Comparison of ENCODE assay signal across 8 cellular contexts in the genomic region with DNA sequence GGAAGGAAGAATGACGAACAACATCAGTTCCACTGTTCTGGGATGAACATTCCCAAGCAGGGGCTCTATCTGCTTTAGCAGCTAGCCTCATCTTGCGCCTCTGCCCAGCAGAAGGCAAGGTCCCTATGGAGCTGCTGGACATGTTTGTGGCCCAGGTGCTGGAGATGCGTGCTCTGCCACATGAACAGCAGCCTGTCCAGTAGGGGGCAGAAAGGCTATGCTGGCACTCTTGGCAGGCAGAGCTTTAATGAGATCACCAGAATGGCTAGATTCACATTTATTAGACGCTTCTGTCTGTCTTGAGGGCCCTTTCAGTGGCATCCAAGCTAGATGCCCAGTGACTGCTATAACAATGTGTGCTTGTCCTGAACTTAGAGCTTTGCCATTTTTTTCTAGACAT.
DNase-seq lines count a peak whose midpoint lies in the region; ATAC-seq and TF ChIP-seq lines count a peak whose summit lies in the region.

No MANE protein-coding gene starts in this region.

- intact Hi-C loops in PC-3 (cut with micrococcal nuclease) = no loop called here
- intact Hi-C loops in testis (cut with DNase I; ENCODE audit: low total_unique reads) = no loop called here
- intact Hi-C loops in activated T-helper 1 cell treated with anti-CD3 and anti-CD28 coated beads, Interleukin-12 subunit alpha, Interleukin-12 subunit beta, Interleukin-2, Interleukin-4 antibody, amounts not matched to agents 30 ng/mL and 10 ng/mL and 1 ng/mL, durations not matched to agents 14 hours and 24 hours and 36 hours (cut with micrococcal nuclease) = no loop called here

- no peaks in the 10 kb centered on the region for H3K4me1 ChIP-seq in PC-3 (ENCODE audit: insufficient read depth, low read length)
- no peaks in the 10 kb centered on the region for H3K4me1 ChIP-seq in testis
- H3K4me1 ChIP-seq in gastroesophageal sphincter = no peaks in the 10 kb centered on the region

- no peaks in the 10 kb centered on the region for H3K27me3 ChIP-seq in PC-3 (ENCODE audit: low read length)
- H3K27me3 ChIP-seq in testis = no peaks in the 10 kb centered on the region
- no peaks in the 10 kb centered on the region for H3K27me3 ChIP-seq in gastroesophageal sphincter

- H3K4me3 Mint-ChIP-seq in activated T-helper 1 cell treated with anti-CD3 and anti-CD28 coated beads, Interleukin-12 subunit alpha, Interleukin-12 subunit beta, Interleukin-2, Interleukin-4 antibody, amounts not matched to agents 30 ng/mL and 10 ng/mL and 1 ng/mL, durations not matched to agents 14 hours and 24 hours and 36 hours = no peak overlapping the region

- no peak overlapping the region for H2AFZ ChIP-seq in PC-3 (ENCODE audit: low read length)

- H3K4me1 Mint-ChIP-seq in activated T-helper 1 cell treated with anti-CD3 and anti-CD28 coated beads, Interleukin-12 subunit alpha, Interleukin-12 subunit beta, Interleukin-2, Interleukin-4 antibody, amounts not matched to agents 30 ng/mL and 10 ng/mL and 1 ng/mL, durations not matched to agents 14 hours and 24 hours and 36 hours (ENCODE audit: low read depth) = no peaks in the 10 kb centered on the region

- no peaks in the 10 kb centered on the region for H3F3A ChIP-seq in PC-3 (ENCODE audit: low read length, unreplicated experiment)

- no peaks in the 10 kb centered on the region for H3K36me3 Mint-ChIP-seq in activated T-helper 1 cell treated with anti-CD3 and anti-CD28 coated beads, Interleukin-12 subunit alpha, Interleukin-12 subunit beta, Interleukin-2, Interleukin-4 antibody, amounts not matched to agents 30 ng/mL and 10 ng/mL and 1 ng/mL, durations not matched to agents 14 hours and 24 hours and 36 hours (ENCODE audit: low read depth)

- no peaks in the 10 kb centered on the region for H3K79me2 ChIP-seq in PC-3 (ENCODE audit: low read length)

- no peak overlapping the region for H3K4me2 ChIP-seq in PC-3 (ENCODE audit: low read length)

- CTCF ChIA-PET in PC-3 (lab: Charles Lee) = no interaction called here

- TF ChIP-seq CTCF in AG09309 (IDR thresholded peaks at IDR 0.05; ENCODE audit: control insufficient read depth, insufficient read depth, low read depth, low read length, missing control alignments) (peak; percentile 56), GM13977 (IDR thresholded peaks at IDR 0.05; ENCODE audit: extremely low read depth, insufficient read depth, missing control alignments) (peak; percentile 66), PC-3 (conservative IDR thresholded peaks at IDR 0.05; ENCODE audit: low read depth, low read length) (peak; percentile 70), testis (IDR thresholded peaks at IDR 0.05) (peak in 2 of 3 experiments; percentile 13 to 40), gastroesophageal sphincter (IDR thresholded peaks at IDR 0.05) (no peak)

- no peaks in the 10 kb centered on the region for H3K9me2 ChIP-seq in PC-3 (replicated peaks; ENCODE audit: low read length)

- TF ChIP-seq POLR2A in testis (IDR thresholded peaks at IDR 0.05) = no peak
- no peak for TF ChIP-seq POLR2A in gastroesophageal sphincter (IDR thresholded peaks at IDR 0.05)

- H3K36me3 ChIP-seq in PC-3 (ENCODE audit: low read depth, low read length) (no peaks in the 10 kb centered on the region), testis (ENCODE audit: low read depth, missing control alignments) (no peaks in the 10 kb centered on the region), gastroesophageal sphincter (no peaks in the 10 kb centered on the region)

- TF ChIP-seq EP300 in gastroesophageal sphincter (IDR thresholded peaks at IDR 0.05) = no peak

- H3K9me3 Mint-ChIP-seq in activated T-helper 1 cell treated with anti-CD3 and anti-CD28 coated beads, Interleukin-12 subunit alpha, Interleukin-12 subunit beta, Interleukin-2, Interleukin-4 antibody, amounts not matched to agents 30 ng/mL and 10 ng/mL and 1 ng/mL, durations not matched to agents 14 hours and 24 hours and 36 hours = peaks cover 5% of the 10 kb centered on the region

- ATAC-seq in PC-3 (peak; percentile 67), HG02884 (IDR thresholded peaks at IDR 0.05; ENCODE audit: unreplicated experiment) (no peak), gastroesophageal sphincter (no peak)

- in situ Hi-C loops in GM13977 (cut with MboI; ENCODE audit: low pct_unique_long_range_greater_than_20kb, low sequenced_read_pairs, unreplicated experiment) = no loop called here

- H4K20me1 ChIP-seq in PC-3 (ENCODE audit: low read length) = no peaks in the 10 kb centered on the region

- no peak overlapping the region for H3K4me3 ChIP-seq in AG09309 (ENCODE audit: control insufficient read depth, low read depth, low read length)
- H3K4me3 ChIP-seq in PC-3 (ENCODE audit: low read length) = no peak overlapping the region
- H3K4me3 ChIP-seq in testis = no peak overlapping the region
- H3K4me3 ChIP-seq in gastroesophageal sphincter = no peak overlapping the region

- 65 to 78% methylated on average over 3 to 4 of the region's 4 CpGs for WGBS in testis, 2 donors
- WGBS in gastroesophageal sphincter (ENCODE audit: low coverage in 1 of 2), 2 donors = 70 to 100% methylated on average over 1 to 2 of the region's 4 CpGs

- no peaks in the 10 kb centered on the region for H3K27me3 Mint-ChIP-seq in activated T-helper 1 cell treated with anti-CD3 and anti-CD28 coated beads, Interleukin-12 subunit alpha, Interleukin-12 subunit beta, Interleukin-2, Interleukin-4 antibody, amounts not matched to agents 30 ng/mL and 10 ng/mL and 1 ng/mL, durations not matched to agents 14 hours and 24 hours and 36 hours (ENCODE audit: insufficient read depth)

- no peak overlapping the region for H3K9ac ChIP-seq in PC-3 (ENCODE audit: low read length)

- BruUV-seq in PC-3 (replicated peaks; lab: Mats Ljungman, UMichigan) = no TSS peak

- H3K27ac ChIP-seq in PC-3 (ENCODE audit: low read length) (no peak overlapping the region), testis (no peak overlapping the region), gastroesophageal sphincter (no peak overlapping the region)

- H3K27ac Mint-ChIP-seq in activated T-helper 1 cell treated with anti-CD3 and anti-CD28 coated beads, Interleukin-12 subunit alpha, Interleukin-12 subunit beta, Interleukin-2, Interleukin-4 antibody, amounts not matched to agents 30 ng/mL and 10 ng/mL and 1 ng/mL, durations not matched to agents 14 hours and 24 hours and 36 hours = no peak overlapping the region

- no peaks in the 10 kb centered on the region for H3K9me3 ChIP-seq in PC-3 (ENCODE audit: low read length)
- H3K9me3 ChIP-seq in testis = no peaks in the 10 kb centered on the region
- H3K9me3 ChIP-seq in gastroesophageal sphincter = no peaks in the 10 kb centered on the region

- DNase-seq in AG09309 (ENCODE audit: low read depth) (no peak), GM13977 (ENCODE audit: low spot score) (peak; percentile 11), PC-3 (peak; percentile 60), glomerular visceral epithelial cell (ENCODE audit: extremely low spot score) (peak; percentile 5), testis (peak; percentile 84)
- no peak for DNase-seq in activated T-helper 1 cell treated with anti-CD3 and anti-CD28 coated beads, Interleukin-12 subunit alpha, Interleukin-12 subunit beta, Interleukin-2, Interleukin-4 antibody, amounts not matched to agents 30 ng/mL and 10 ng/mL and 1 ng/mL, durations not matched to agents 14 hours and 24 hours and 36 hours (ENCODE audit: low spot score)

- POLR2A ChIA-PET in PC-3 (lab: Charles Lee; ENCODE audit: unreplicated experiment) = no interaction called here

Comparison
In these comparisons a context has a peak if more than half of its experiments do, and no peak if none do; other contexts are left out.
1. DNase-seq: peak in GM13977 (single experiment), PC-3 (single experiment), glomerular visceral epithelial cell (single experiment) and testis (single experiment); none in AG09309 (single experiment) and activated T-helper 1 cell treated with anti-CD3 and anti-CD28 coated beads, Interleukin-12 subunit alpha, Interleukin-12 subunit beta, Interleukin-2, Interleukin-4 antibody, amounts not matched to agents 30 ng/mL and 10 ng/mL and 1 ng/mL, durations not matched to agents 14 hours and 24 hours and 36 hours (single experiment).
2. CTCF ChIP-seq: peak in AG09309 (single experiment), GM13977 (single experiment), PC-3 (single experiment) and testis (2 of 3); none in gastroesophageal sphincter (0 of 4).